8 cellular contexts compared by ENCODE assay signal in the genomic region with DNA sequence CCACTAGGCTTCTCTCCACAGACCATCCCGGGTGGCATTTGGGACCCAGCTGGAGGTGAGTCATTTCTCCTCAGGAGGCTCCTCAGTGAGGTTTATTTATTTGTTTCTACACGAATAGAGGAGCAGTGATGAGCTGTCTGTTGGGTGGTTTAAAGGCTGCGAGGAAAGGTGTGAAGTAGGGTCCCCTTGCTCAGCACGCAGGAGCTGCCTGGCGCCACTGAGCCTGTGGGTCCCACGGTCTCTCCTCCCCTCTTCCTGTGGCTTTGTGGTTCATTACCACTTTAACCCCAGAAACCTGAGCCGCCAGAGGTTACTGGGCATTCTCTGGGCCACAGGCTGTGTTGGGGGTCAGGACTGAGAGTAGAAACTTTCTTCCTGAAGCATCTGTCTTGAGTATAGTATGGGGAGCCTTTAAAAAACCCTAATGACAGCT.
DNase-seq lines count a peak whose midpoint lies in the region; ATAC-seq lines count a peak whose summit lies in the region.

No MANE protein-coding gene starts in this region.

- CTCF ChIA-PET in activated naive CD4-positive, alpha-beta T cell treated with anti-CD3 and anti-CD28 coated beads, Interleukin-2, amount 10 ng/mL, durations not matched to agents 7 days and 5 days (lab: Charles Lee), result interaction anchor here (0.6 kb wide), 1 partner anchor 913 kb away, joined by 3 read pairs; no protein-coding TSS in a partner anchor

- peak overlapping the region; percentile 25 for H3K27ac Mint-ChIP-seq in activated naive CD4-positive, alpha-beta T cell treated with anti-CD3 and anti-CD28 coated beads, Interleukin-2, amount 10 ng/mL, durations not matched to agents 7 days and 5 days

- no peak overlapping the region for H3K4me3 Mint-ChIP-seq in activated naive CD4-positive, alpha-beta T cell treated with anti-CD3 and anti-CD28 coated beads, Interleukin-2, amount 10 ng/mL, durations not matched to agents 7 days and 5 days

- peaks cover 40% of the 10 kb centered on the region for H3K4me1 Mint-ChIP-seq in activated naive CD4-positive, alpha-beta T cell treated with anti-CD3 and anti-CD28 coated beads, Interleukin-2, amount 10 ng/mL, durations not matched to agents 7 days and 5 days

- peaks cover 6% of the 10 kb centered on the region for H3K36me3 Mint-ChIP-seq in activated naive CD4-positive, alpha-beta T cell treated with anti-CD3 and anti-CD28 coated beads, Interleukin-2, amount 10 ng/mL, durations not matched to agents 7 days and 5 days

- no peaks in the 10 kb centered on the region for H3K9me3 Mint-ChIP-seq in activated naive CD4-positive, alpha-beta T cell treated with anti-CD3 and anti-CD28 coated beads, Interleukin-2, amount 10 ng/mL, durations not matched to agents 7 days and 5 days

- H3K27me3 Mint-ChIP-seq in activated naive CD4-positive, alpha-beta T cell treated with anti-CD3 and anti-CD28 coated beads, Interleukin-2, amount 10 ng/mL, durations not matched to agents 7 days and 5 days, result peaks cover 19% of the 10 kb centered on the region

- DNase-seq in DMS53 (lab: John Stamatoyannopoulos, UW) (peak; percentile 46), DMS53 treated with DMSO at 0.1 percent for 48 hours (lab: John Stamatoyannopoulos, UW; ENCODE audit: unreplicated experiment) (no peak), retina (no peak), SIG-M5 (lab: John Stamatoyannopoulos, UW) (no peak)
- peak; percentile 40 for DNase-seq in activated naive CD4-positive, alpha-beta T cell treated with anti-CD3 and anti-CD28 coated beads, Interleukin-2, amount 10 ng/mL, durations not matched to agents 7 days and 5 days
- DNase-seq in stimulated activated CD8-positive, alpha-beta memory T cell treated with anti-CD3 and anti-CD28 coated beads, Interleukin-12 subunit alpha, Interleukin-12 subunit beta, amount 100 ng/mL, for 4 hours (ENCODE audit: low read depth), result peak; percentile 14

- ATAC-seq in HG03103 (IDR thresholded peaks at IDR 0.05; ENCODE audit: low read depth, unreplicated experiment) (peak; percentile 49), HG03039 (IDR thresholded peaks at IDR 0.05; ENCODE audit: unreplicated experiment) (no peak)

Comparison
In these comparisons a context has a peak if more than half of its experiments do, and no peak if none do; other contexts are left out.
1. DNase-seq: peak in DMS53 (single experiment), activated naive CD4-positive, alpha-beta T cell treated with anti-CD3 and anti-CD28 coated beads, Interleukin-2, amount 10 ng/mL, durations not matched to agents 7 days and 5 days (single experiment) and stimulated activated CD8-positive, alpha-beta memory T cell treated with anti-CD3 and anti-CD28 coated beads, Interleukin-12 subunit alpha, Interleukin-12 subunit beta, amount 100 ng/mL, for 4 hours (single experiment); none in DMS53 treated with DMSO at 0.1 percent for 48 hours (single experiment), retina (single experiment) and SIG-M5 (single experiment).